ENCODE assay signal across 7 cellular contexts in the genomic region with DNA sequence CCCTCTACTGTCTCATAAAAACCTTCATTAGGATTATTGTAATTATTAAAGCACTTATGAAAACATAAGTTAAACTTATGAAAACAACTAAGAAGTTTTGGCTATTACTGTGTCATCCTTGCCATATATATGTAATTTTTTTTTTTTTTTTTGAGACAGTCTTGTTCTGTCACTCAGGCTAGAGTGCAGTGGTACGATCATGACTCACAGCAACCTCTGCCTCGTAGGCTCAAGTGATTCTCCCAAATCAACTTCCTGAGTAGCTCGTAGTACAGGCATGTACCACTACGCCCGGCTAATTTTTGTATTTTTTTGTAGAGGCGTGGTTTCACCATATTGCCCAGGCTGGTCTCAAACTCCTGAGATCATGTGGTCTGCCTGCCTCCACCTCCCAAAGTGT. TPM values are rescaled to one million over a fixed set of nuclear protein-coding genes. Genes with fewer than 3 reads are reported as not detected.
DNase-seq lines count a peak whose midpoint lies in the region; ATAC-seq and TF ChIP-seq lines count a peak whose summit lies in the region.
"Not testable (repeated sequence)": the region's sequence is repeated elsewhere in the genome, so short reads cannot be mapped to it uniquely, and the experiment has no call there.

No MANE protein-coding gene starts in this region.

- not testable (repeated sequence) for H3K4me1 ChIP-seq in GM23248 (ENCODE audit: insufficient read depth); foreskin keratinocyte

- peak; percentile 26 for DNase-seq in GM23248
- DNase-seq in LHCN-M2 (ENCODE audit: low read depth) = peak; percentile 68
- DNase-seq in RWPE1 (ENCODE audit: low spot score) = peak; percentile 4
- peak; percentile 7 for DNase-seq in astrocyte of the hippocampus (ENCODE audit: low read depth, low spot score)
- peak; percentile 81 for DNase-seq in epithelial cell of esophagus (ENCODE audit: low read depth)
- peak; percentile 51 to 74 for DNase-seq in foreskin keratinocyte
- DNase-seq in osteocyte (ENCODE audit: extremely low spot score, unreplicated experiment) = not testable (repeated sequence)

- H3K27me3 Mint-ChIP-seq in osteocyte (ENCODE audit: unreplicated experiment) = not testable (repeated sequence)

- TF ChIP-seq CTCF in RWPE1 (conservative IDR thresholded peaks at IDR 0.05; ENCODE audit: low read depth); epithelial cell of esophagus (IDR thresholded peaks at IDR 0.05; ENCODE audit: insufficient read depth, low read depth, low read length, missing control alignments); foreskin keratinocyte (conservative IDR thresholded peaks at IDR 0.05); osteocyte (IDR thresholded peaks at IDR 0.05): not testable (repeated sequence)

- POLR2A ChIA-PET in RWPE1 (lab: Yijun Ruan, JAX; ENCODE audit: low non-redundant PET) = interaction anchor here (0.6 kb wide), 1 partner anchor 28 kb away, joined by 3 read pairs; no protein-coding TSS in a partner anchor

- CTCF ChIA-PET in RWPE1 (lab: Yijun Ruan, JAX) = not testable (repeated sequence)

- WGBS in GM23248 (ENCODE audit: low coverage in 1 of 2, low lambda C conversion rate in 2 of 2, missing lambda C conversion rate in 2 of 2), 2 experiments = 66 to 70% methylated on average over 6 of the region's 6 CpGs

- not testable (repeated sequence) for H3K4me2 ChIP-seq in GM23248 (ENCODE audit: unreplicated experiment)

- peaks cover 25% of the 10 kb centered on the region for H3K36me3 Mint-ChIP-seq in osteocyte (ENCODE audit: unreplicated experiment)

- not testable (repeated sequence) for H3F3A ChIP-seq in GM23248 (ENCODE audit: insufficient read depth)

- not testable (repeated sequence) for H3K9ac ChIP-seq in GM23248

- not testable (repeated sequence) for H3K27me3 ChIP-seq in GM23248 (replicated peaks; ENCODE audit: insufficient read depth); foreskin keratinocyte

- peaks cover 19% of the 10 kb centered on the region for H3K36me3 ChIP-seq in GM23248 (ENCODE audit: low read depth)

- H4K20me1 ChIP-seq in GM23248 (ENCODE audit: insufficient read depth) = not testable (repeated sequence)

- H3K9me3 ChIP-seq in GM23248 (ENCODE audit: low read depth) = not testable (repeated sequence)

- H2AFZ ChIP-seq in GM23248 = not testable (repeated sequence)

- not testable (repeated sequence) for H3K4me1 Mint-ChIP-seq in osteocyte (ENCODE audit: unreplicated experiment)

- H3K4me3 Mint-ChIP-seq in osteocyte (ENCODE audit: unreplicated experiment) = not testable (repeated sequence)

- H3K27ac Mint-ChIP-seq in osteocyte (ENCODE audit: unreplicated experiment) = peak overlapping the region; percentile 54

- H3K9me3 Mint-ChIP-seq in osteocyte (ENCODE audit: unreplicated experiment) = not testable (repeated sequence)

- not testable (repeated sequence) for H3K27ac ChIP-seq in GM23248, RWPE1, foreskin keratinocyte

- H3K4me3 ChIP-seq in GM23248; epithelial cell of esophagus (ENCODE audit: low read length): not testable (repeated sequence)

- not testable (repeated sequence) for H3K9me2 ChIP-seq in GM23248 (ENCODE audit: insufficient read depth)

- in situ Hi-C loops in GM23248 (cut with MboI) = not testable (repeated sequence)

- peak; percentile 98 for ATAC-seq in foreskin keratinocyte

- peaks cover 52% of the 10 kb centered on the region for H3K79me2 ChIP-seq in GM23248 (ENCODE audit: insufficient read depth)

RNA-seq across cellular contexts. Expression of a gene that starts 46.7 kb away (rescaled TPM):
- 37.9 and 52.7 TPM in 2 replicates for total RNA-seq in GM23248 (2014; rRNA removed; shearing (Covaris generic))
- polyA plus RNA-seq in GM23248 (2016; fragmentation: Nextera tagmentation; extraction: Ambion mirVana) (11.4 and 12.6 TPM in 2 replicates), foreskin keratinocyte (11.0 and 12.7 TPM in 2 replicates)
- total RNA-seq in LHCN-M2 (2014; rRNA removed) (38.3 and 38.7 TPM in 2 replicates), foreskin keratinocyte (32.6 and 33.0 TPM in 2 replicates), osteocyte (47.0 and 51.9 TPM in 2 replicates)
- polyA plus RNA-seq in LHCN-M2 (2012) = 15.2 TPM
